Comparison of ENCODE assay signal across 1 cellular context in the genomic region with DNA sequence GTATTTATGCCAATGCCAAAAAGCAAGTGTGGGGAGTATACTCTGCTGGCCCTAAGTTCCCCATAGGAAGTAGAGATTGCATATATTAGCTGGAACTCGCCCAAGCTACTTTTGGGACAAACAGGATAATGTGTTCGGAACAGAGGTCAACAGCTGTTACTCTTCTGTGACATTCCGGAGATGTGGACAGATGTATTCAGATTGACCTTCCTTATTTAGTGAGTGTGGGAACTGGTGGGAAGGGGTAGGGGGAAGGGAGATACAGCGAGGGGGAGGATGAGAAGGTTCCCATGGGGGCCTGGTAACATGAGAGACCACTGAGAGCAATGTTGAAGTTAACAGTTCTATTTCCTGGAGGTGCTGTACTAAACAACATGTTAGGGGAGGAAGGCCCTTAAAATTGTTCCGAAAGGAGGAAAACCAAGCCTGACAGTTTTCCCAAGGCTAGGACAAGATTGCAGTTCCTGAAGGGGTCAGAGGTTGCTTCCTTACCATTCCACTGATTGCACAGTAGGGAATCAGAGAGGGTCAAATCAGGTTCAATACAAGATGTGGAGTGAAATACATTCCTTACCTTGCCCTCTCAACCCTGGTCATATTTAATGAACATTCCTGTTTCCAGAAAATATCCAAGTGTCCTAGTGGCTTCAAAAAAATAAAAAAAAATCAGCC.
A peak's percentile ranks its signal among the peaks of the same experiment; 100 is the strongest.
TF ChIP-seq lines count a peak whose summit lies in the region.

No MANE protein-coding gene starts in this region.

TF ChIP-seq in HepG2, 621 proteins besides CTCF, POLR2A, EP300 and RAD21 (continued from another document):
- TF ChIP-seq, protein P1, sequence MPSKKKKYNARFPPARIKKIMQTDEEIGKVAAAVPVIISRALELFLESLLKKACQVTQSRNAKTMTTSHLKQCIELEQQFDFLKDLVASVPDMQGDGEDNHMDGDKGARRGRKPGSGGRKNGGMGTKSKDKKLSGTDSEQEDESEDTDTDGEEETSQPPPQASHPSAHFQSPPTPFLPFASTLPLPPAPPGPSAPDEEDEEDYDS (CRISPR knock-in tag; IDR thresholded peaks at IDR 0.05): no peak
- TF ChIP-seq KMT2A (CRISPR knock-in tag; IDR thresholded peaks at IDR 0.05) (no peak), AHR (CRISPR knock-in tag; IDR thresholded peaks at IDR 0.05) (no peak), MED8 (CRISPR knock-in tag; IDR thresholded peaks at IDR 0.05; ENCODE audit: insufficient replicate concordance) (no peak), ADNP (CRISPR knock-in tag; IDR thresholded peaks at IDR 0.05) (no peak), MTF2 (CRISPR knock-in tag; IDR thresholded peaks at IDR 0.05; ENCODE audit: borderline replicate concordance) (no peak), SALL1 (CRISPR knock-in tag; IDR thresholded peaks at IDR 0.05) (peak; percentile 14; the same call in 1 of the 2 replicates), TEAD3 (CRISPR knock-in tag; optimal IDR thresholded peaks at IDR 0.05; ENCODE audit: borderline replicate concordance) (peak; percentile 24), HNF4G (IDR thresholded peaks at IDR 0.05; ENCODE audit: borderline replicate concordance, low read depth, low read length) (peak; percentile 49; the same call in 1 of the 2 replicates), HNF4G (CRISPR knock-in tag; IDR thresholded peaks at IDR 0.05; ENCODE audit: borderline replicate concordance, low read depth) (no peak), ZNF614 (CRISPR knock-in tag; IDR thresholded peaks at IDR 0.05; ENCODE audit: borderline replicate concordance) (no peak), NR2C2 (CRISPR knock-in tag; IDR thresholded peaks at IDR 0.05; ENCODE audit: borderline replicate concordance) (peak; percentile 38; the same call in 1 of the 2 replicates), NBN (conservative IDR thresholded peaks at IDR 0.05) (no peak), KLF9 (CRISPR knock-in tag; IDR thresholded peaks at IDR 0.05; ENCODE audit: low read depth) (no peak), ZNF879 (CRISPR knock-in tag; IDR thresholded peaks at IDR 0.05) (no peak), ZNF234 (CRISPR knock-in tag; conservative IDR thresholded peaks at IDR 0.05) (no peak), ZNF563 (CRISPR knock-in tag; IDR thresholded peaks at IDR 0.05) (no peak), EHMT2 (IDR thresholded peaks at IDR 0.05; ENCODE audit: borderline replicate concordance, low read depth, low read length) (no peak), ZIK1 (CRISPR knock-in tag; IDR thresholded peaks at IDR 0.05; ENCODE audit: borderline replicate concordance, low read depth) (no peak), ATF1 (CRISPR knock-in tag; IDR thresholded peaks at IDR 0.05) (no peak), ZSCAN20 (CRISPR knock-in tag; IDR thresholded peaks at IDR 0.05; ENCODE audit: borderline replicate concordance) (no peak), GABPA (IDR thresholded peaks at IDR 0.05; ENCODE audit: low read depth, low read length) (no peak), GABPA (CRISPR knock-in tag; IDR thresholded peaks at IDR 0.05; ENCODE audit: low read depth) (no peak), SOX13 (IDR thresholded peaks at IDR 0.05) (no peak), SOX13 (CRISPR knock-in tag; conservative IDR thresholded peaks at IDR 0.05 in 1 of 2, IDR thresholded peaks at IDR 0.05 in 1 of 2) (0 out of 4 replicates have a peak, but pooled peaks of 1 of the 2 experiments have one; percentile 13), HNF4A (CRISPR knock-in tag; IDR thresholded peaks at IDR 0.05) (peak; percentile 42), NR2F6 (IDR thresholded peaks at IDR 0.05) (peak; percentile 49), NR2F6 (CRISPR knock-in tag; IDR thresholded peaks at IDR 0.05) (peak; percentile 70), FOSL1 (CRISPR knock-in tag; IDR thresholded peaks at IDR 0.05; ENCODE audit: borderline replicate concordance) (no peak), KLF12 (CRISPR knock-in tag; IDR thresholded peaks at IDR 0.05; ENCODE audit: borderline replicate concordance) (no peak), FOXA3 (CRISPR knock-in tag; IDR thresholded peaks at IDR 0.05) (no peak), ZFP62 (CRISPR knock-in tag; IDR thresholded peaks at IDR 0.05) (no peak), PHB2 (IDR thresholded peaks at IDR 0.05; ENCODE audit: partially characterized antibody) (no peak), REL (CRISPR knock-in tag; conservative IDR thresholded peaks at IDR 0.05) (no peak)
- TF ChIP-seq, protein P2, sequence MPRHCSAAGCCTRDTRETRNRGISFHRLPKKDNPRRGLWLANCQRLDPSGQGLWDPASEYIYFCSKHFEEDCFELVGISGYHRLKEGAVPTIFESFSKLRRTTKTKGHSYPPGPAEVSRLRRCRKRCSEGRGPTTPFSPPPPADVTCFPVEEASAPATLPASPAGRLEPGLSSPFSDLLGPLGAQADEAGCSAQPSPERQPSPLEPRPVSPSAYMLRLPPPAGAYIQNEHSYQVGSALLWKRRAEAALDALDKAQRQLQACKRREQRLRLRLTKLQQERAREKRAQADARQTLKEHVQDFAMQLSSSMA (CRISPR knock-in tag; IDR thresholded peaks at IDR 0.05): no peak
- TF ChIP-seq, protein P3, sequence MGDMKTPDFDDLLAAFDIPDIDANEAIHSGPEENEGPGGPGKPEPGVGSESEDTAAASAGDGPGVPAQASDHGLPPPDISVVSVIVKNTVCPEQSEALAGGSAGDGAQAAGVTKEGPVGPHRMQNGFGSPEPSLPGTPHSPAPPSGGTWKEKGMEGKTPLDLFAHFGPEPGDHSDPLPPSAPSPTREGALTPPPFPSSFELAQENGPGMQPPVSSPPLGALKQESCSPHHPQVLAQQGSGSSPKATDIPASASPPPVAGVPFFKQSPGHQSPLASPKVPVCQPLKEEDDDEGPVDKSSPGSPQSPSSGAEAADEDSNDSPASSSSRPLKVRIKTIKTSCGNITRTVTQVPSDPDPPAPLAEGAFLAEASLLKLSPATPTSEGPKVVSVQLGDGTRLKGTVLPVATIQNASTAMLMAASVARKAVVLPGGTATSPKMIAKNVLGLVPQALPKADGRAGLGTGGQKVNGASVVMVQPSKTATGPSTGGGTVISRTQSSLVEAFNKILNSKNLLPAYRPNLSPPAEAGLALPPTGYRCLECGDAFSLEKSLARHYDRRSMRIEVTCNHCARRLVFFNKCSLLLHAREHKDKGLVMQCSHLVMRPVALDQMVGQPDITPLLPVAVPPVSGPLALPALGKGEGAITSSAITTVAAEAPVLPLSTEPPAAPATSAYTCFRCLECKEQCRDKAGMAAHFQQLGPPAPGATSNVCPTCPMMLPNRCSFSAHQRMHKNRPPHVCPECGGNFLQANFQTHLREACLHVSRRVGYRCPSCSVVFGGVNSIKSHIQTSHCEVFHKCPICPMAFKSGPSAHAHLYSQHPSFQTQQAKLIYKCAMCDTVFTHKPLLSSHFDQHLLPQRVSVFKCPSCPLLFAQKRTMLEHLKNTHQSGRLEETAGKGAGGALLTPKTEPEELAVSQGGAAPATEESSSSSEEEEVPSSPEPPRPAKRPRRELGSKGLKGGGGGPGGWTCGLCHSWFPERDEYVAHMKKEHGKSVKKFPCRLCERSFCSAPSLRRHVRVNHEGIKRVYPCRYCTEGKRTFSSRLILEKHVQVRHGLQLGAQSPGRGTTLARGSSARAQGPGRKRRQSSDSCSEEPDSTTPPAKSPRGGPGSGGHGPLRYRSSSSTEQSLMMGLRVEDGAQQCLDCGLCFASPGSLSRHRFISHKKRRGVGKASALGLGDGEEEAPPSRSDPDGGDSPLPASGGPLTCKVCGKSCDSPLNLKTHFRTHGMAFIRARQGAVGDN (CRISPR knock-in tag; IDR thresholded peaks at IDR 0.05): no peak
- TF ChIP-seq, protein P4, sequence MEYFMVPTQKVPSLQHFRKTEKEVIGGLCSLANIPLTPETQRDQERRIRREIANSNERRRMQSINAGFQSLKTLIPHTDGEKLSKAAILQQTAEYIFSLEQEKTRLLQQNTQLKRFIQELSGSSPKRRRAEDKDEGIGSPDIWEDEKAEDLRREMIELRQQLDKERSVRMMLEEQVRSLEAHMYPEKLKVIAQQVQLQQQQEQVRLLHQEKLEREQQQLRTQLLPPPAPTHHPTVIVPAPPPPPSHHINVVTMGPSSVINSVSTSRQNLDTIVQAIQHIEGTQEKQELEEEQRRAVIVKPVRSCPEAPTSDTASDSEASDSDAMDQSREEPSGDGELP (IDR thresholded peaks at IDR 0.05; ENCODE audit: borderline replicate concordance, low read depth): peak; percentile 92
- TF ChIP-seq, protein P5, sequence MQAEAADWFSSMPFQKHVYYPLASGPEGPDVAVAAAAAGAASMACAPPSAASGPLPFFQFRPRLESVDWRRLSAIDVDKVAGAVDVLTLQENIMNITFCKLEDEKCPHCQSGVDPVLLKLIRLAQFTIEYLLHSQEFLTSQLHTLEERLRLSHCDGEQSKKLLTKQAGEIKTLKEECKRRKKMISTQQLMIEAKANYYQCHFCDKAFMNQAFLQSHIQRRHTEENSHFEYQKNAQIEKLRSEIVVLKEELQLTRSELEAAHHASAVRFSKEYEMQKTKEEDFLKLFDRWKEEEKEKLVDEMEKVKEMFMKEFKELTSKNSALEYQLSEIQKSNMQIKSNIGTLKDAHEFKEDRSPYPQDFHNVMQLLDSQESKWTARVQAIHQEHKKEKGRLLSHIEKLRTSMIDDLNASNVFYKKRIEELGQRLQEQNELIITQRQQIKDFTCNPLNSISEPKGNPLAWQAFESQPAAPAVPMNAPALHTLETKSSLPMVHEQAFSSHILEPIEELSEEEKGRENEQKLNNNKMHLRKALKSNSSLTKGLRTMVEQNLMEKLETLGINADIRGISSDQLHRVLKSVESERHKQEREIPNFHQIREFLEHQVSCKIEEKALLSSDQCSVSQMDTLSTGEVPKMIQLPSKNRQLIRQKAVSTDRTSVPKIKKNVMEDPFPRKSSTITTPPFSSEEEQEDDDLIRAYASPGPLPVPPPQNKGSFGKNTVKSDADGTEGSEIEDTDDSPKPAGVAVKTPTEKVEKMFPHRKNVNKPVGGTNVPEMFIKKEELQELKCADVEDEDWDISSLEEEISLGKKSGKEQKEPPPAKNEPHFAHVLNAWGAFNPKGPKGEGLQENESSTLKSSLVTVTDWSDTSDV (CRISPR knock-in tag; IDR thresholded peaks at IDR 0.05): no peak
- TF ChIP-seq, protein P6, sequence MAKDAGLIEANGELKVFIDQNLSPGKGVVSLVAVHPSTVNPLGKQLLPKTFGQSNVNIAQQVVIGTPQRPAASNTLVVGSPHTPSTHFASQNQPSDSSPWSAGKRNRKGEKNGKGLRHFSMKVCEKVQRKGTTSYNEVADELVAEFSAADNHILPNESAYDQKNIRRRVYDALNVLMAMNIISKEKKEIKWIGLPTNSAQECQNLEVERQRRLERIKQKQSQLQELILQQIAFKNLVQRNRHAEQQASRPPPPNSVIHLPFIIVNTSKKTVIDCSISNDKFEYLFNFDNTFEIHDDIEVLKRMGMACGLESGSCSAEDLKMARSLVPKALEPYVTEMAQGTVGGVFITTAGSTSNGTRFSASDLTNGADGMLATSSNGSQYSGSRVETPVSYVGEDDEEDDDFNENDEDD (CRISPR knock-in tag; IDR thresholded peaks at IDR 0.05; ENCODE audit: borderline replicate concordance): no peak
- TF ChIP-seq, protein P7, sequence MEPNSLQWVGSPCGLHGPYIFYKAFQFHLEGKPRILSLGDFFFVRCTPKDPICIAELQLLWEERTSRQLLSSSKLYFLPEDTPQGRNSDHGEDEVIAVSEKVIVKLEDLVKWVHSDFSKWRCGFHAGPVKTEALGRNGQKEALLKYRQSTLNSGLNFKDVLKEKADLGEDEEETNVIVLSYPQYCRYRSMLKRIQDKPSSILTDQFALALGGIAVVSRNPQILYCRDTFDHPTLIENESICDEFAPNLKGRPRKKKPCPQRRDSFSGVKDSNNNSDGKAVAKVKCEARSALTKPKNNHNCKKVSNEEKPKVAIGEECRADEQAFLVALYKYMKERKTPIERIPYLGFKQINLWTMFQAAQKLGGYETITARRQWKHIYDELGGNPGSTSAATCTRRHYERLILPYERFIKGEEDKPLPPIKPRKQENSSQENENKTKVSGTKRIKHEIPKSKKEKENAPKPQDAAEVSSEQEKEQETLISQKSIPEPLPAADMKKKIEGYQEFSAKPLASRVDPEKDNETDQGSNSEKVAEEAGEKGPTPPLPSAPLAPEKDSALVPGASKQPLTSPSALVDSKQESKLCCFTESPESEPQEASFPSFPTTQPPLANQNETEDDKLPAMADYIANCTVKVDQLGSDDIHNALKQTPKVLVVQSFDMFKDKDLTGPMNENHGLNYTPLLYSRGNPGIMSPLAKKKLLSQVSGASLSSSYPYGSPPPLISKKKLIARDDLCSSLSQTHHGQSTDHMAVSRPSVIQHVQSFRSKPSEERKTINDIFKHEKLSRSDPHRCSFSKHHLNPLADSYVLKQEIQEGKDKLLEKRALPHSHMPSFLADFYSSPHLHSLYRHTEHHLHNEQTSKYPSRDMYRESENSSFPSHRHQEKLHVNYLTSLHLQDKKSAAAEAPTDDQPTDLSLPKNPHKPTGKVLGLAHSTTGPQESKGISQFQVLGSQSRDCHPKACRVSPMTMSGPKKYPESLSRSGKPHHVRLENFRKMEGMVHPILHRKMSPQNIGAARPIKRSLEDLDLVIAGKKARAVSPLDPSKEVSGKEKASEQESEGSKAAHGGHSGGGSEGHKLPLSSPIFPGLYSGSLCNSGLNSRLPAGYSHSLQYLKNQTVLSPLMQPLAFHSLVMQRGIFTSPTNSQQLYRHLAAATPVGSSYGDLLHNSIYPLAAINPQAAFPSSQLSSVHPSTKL (CRISPR knock-in tag; IDR thresholded peaks at IDR 0.05): 0 out of 2 replicates have a peak, but pooled peaks have one; percentile 8
